Comparison of ENCODE assay signal across 8 cellular contexts in genomic region chr2:163459986-163460385, GRCh38.
"Had no signal": no experiment of that assay in that cellular context is flagged by ENCODE, and none has a peak within 500 bp of the region (broad histone marks: within the 10 kb centered on the region; RNA-seq: fewer than 3 reads in every experiment).

No MANE protein-coding gene starts in this region.

- H3K27me3 Mint-ChIP-seq: IgD-negative memory B cell had no signal

- H3K9ac ChIP-seq: KMS-11 had no signal

- H3K4me3 ChIP-seq: K562 had no signal

- H3K4me2 ChIP-seq: KMS-11 had no signal

- DNase-seq: IMR-90, KBM-7, KG1 had no signal

- ATAC-seq: HepG2, K562 had no signal

- H3K27ac Mint-ChIP-seq: IgD-negative memory B cell had no signal

- H3K27ac ChIP-seq: HL-60, KMS-11 had no signal

- H3K4me3 Mint-ChIP-seq: IgD-negative memory B cell had no signal

- H3K4me1 Mint-ChIP-seq: IgD-negative memory B cell had no signal

- H3K36me3 Mint-ChIP-seq: IgD-negative memory B cell had no signal
